Comparison of ENCODE assay signal across 26 cellular contexts in genomic region chr16:66402591-66403230, GRCh38. TPM values are rescaled to one million over a fixed set of nuclear protein-coding genes. Genes with fewer than 3 reads are reported as not detected.
DNase-seq lines count a peak whose midpoint lies in the region; ATAC-seq, FAIRE-seq and TF ChIP-seq lines count a peak whose summit lies in the region.
"Had no signal": no experiment of that assay in that cellular context is flagged by ENCODE, and none has a peak within 500 bp of the region (broad histone marks: within the 10 kb centered on the region; RNA-seq: fewer than 3 reads in every experiment).

No MANE protein-coding gene starts in this region.

- no peaks in the 10 kb centered on the region for H3K9me3 ChIP-seq in endothelial cell of umbilical vein (replicated peaks; ENCODE audit: control insufficient read depth, insufficient read depth, low read length)
- H3K9me3 ChIP-seq: A549, BE2C had no signal

- peaks cover 56 to 59% of the 10 kb centered on the region in 2 experiments for H3K36me3 ChIP-seq in endothelial cell of umbilical vein (ENCODE audit: control insufficient read depth in 2 of 2, extremely low read depth in 1 of 2, insufficient read depth in 2 of 2, low read length in 2 of 2)
- H3K36me3 ChIP-seq: BE2C; BLaER1 treated with 17β-estradiol and CSF1 and Interleukin-3, amounts not matched to agents 10 nM and 100 nM had no signal

- TF ChIP-seq POLR2A in endothelial cell of umbilical vein (IDR thresholded peaks at IDR 0.05; ENCODE audit: low read depth, low read length), result peak; percentile 11
- TF ChIP-seq POLR2A in GM12892 (IDR thresholded peaks at IDR 0.05; ENCODE audit: low read depth, low read length), result no peak

- FAIRE-seq in endothelial cell of umbilical vein (lab: Jason Lieb, UNC) (no peak), GM12892 (lab: Jason Lieb, UNC) (no peak)
- FAIRE-seq: A549, GM12891, H54 had no signal

- no TSS peak for BruUV-seq in endothelial cell of umbilical vein (replicated peaks; lab: Mats Ljungman, UMichigan)

- no peak for TF ChIP-seq CTCF in endothelial cell of umbilical vein (IDR thresholded peaks at IDR 0.05; ENCODE audit: extremely low read depth in 1 of 2, insufficient read depth in 1 of 2, low read depth in 1 of 2, low read length in 2 of 2)
- no peak for TF ChIP-seq CTCF in neural crest cell (conservative IDR thresholded peaks at IDR 0.05)

- H3K4me2 ChIP-seq in endothelial cell of umbilical vein (ENCODE audit: insufficient read depth, low read length), result no peak overlapping the region
- H3K4me2 ChIP-seq: A549 had no signal

- no peak overlapping the region for H3K9ac ChIP-seq in endothelial cell of umbilical vein (replicated peaks; ENCODE audit: extremely low read depth, insufficient read depth, low read length)
- H3K9ac ChIP-seq: BLaER1 treated with 17β-estradiol and CSF1 and Interleukin-3, amounts not matched to agents 10 nM and 100 nM had no signal

- ATAC-seq in left ventricle myocardium superior (no peak), Right ventricle myocardium inferior (no peak)
- ATAC-seq in stimulated activated naive B cell treated with anti-CD40 and anti-IgM and Interleukin-4, amounts not matched to agents 10 μg/mL and 1 μg/mL and 100 μg/mL, for 72 hours (replicated peaks), result no peak
- ATAC-seq: A549 had no signal

- H3K27ac Mint-ChIP-seq in neural crest cell (ENCODE audit: unreplicated experiment), result peak overlapping the region; percentile 67
- H3K27ac Mint-ChIP-seq in stimulated activated naive B cell treated with anti-CD40 and anti-IgM and Interleukin-4, amounts not matched to agents 10 μg/mL and 1 μg/mL and 100 μg/mL, for 72 hours, result peak overlapping the region; percentile 51
- H3K27ac Mint-ChIP-seq: CD4-positive, alpha-beta memory T cell had no signal

- H3K27me3 Mint-ChIP-seq in neural crest cell (ENCODE audit: low read depth), result peaks cover 3% of the 10 kb centered on the region
- H3K27me3 Mint-ChIP-seq in stimulated activated naive B cell treated with anti-CD40 and anti-IgM and Interleukin-4, amounts not matched to agents 10 μg/mL and 1 μg/mL and 100 μg/mL, for 72 hours, result peaks cover 45 to 57% of the 10 kb centered on the region in 2 donors

- no peak overlapping the region for H3K4me3 Mint-ChIP-seq in neural crest cell
- no peak overlapping the region for H3K4me3 Mint-ChIP-seq in stimulated activated naive B cell treated with anti-CD40 and anti-IgM and Interleukin-4, amounts not matched to agents 10 μg/mL and 1 μg/mL and 100 μg/mL, for 72 hours
- H3K4me3 Mint-ChIP-seq: CD4-positive, alpha-beta memory T cell had no signal

- POLR2A ChIA-PET in endothelial cell of umbilical vein (lab: Charles Lee), result no interaction called here

- no peak overlapping the region for H3K27ac ChIP-seq in endothelial cell of umbilical vein (ENCODE audit: insufficient read depth, low read depth, low read length)
- H3K27ac ChIP-seq: A549; BLaER1 treated with 17β-estradiol and CSF1 and Interleukin-3, amounts not matched to agents 10 nM and 100 nM had no signal

- H3K27me3 ChIP-seq in endothelial cell of umbilical vein (ENCODE audit: control insufficient read depth in 2 of 2, insufficient read depth in 2 of 2, low read length in 2 of 2), result no peaks in the 10 kb centered on the region
- H3K27me3 ChIP-seq: BE2C had no signal

- peaks cover 18% of the 10 kb centered on the region for H3K4me1 Mint-ChIP-seq in neural crest cell
- peaks cover 3 to 11% of the 10 kb centered on the region in 2 donors for H3K4me1 Mint-ChIP-seq in stimulated activated naive B cell treated with anti-CD40 and anti-IgM and Interleukin-4, amounts not matched to agents 10 μg/mL and 1 μg/mL and 100 μg/mL, for 72 hours

- no peaks in the 10 kb centered on the region for H3K9me1 ChIP-seq in endothelial cell of umbilical vein (replicated peaks; ENCODE audit: control insufficient read depth, extremely low read depth, insufficient read depth, low read length)

- dilution Hi-C loops in endothelial cell of umbilical vein (cut with MboI; ENCODE audit: extremely low pct_ligation_motif_present, low sequenced_read_pairs), result no loop called here

- no peaks in the 10 kb centered on the region for H3K36me3 Mint-ChIP-seq in neural crest cell (ENCODE audit: low read depth)
- H3K36me3 Mint-ChIP-seq in stimulated activated naive B cell treated with anti-CD40 and anti-IgM and Interleukin-4, amounts not matched to agents 10 μg/mL and 1 μg/mL and 100 μg/mL, for 72 hours, result no peaks in the 10 kb centered on the region

- intact Hi-C loops in left ventricle myocardium superior (cut with micrococcal nuclease), result loop anchor here (10.0 kb wide), 1 partner anchor 182 kb away; no protein-coding TSS in a partner anchor
- intact Hi-C loops in Right ventricle myocardium inferior (cut with DNase I), result loop anchor here (5.0 kb wide), 1 partner anchor 40 kb away; no protein-coding TSS in a partner anchor
- intact Hi-C loops in endothelial cell of umbilical vein (cut with micrococcal nuclease), result no loop called here

- peaks cover 18% of the 10 kb centered on the region for H3K4me1 ChIP-seq in endothelial cell of umbilical vein (ENCODE audit: control insufficient read depth, extremely low read depth, insufficient read depth, low read length)

- H4K20me1 ChIP-seq in endothelial cell of umbilical vein (replicated peaks; ENCODE audit: control insufficient read depth, extremely low read depth, insufficient read depth, low read length), result no peaks in the 10 kb centered on the region
- H4K20me1 ChIP-seq: BLaER1 treated with 17β-estradiol and CSF1 and Interleukin-3, amounts not matched to agents 10 nM and 100 nM had no signal

- no peaks in the 10 kb centered on the region for H3K9me3 Mint-ChIP-seq in neural crest cell
- peaks cover 4 to 6% of the 10 kb centered on the region in 2 donors for H3K9me3 Mint-ChIP-seq in stimulated activated naive B cell treated with anti-CD40 and anti-IgM and Interleukin-4, amounts not matched to agents 10 μg/mL and 1 μg/mL and 100 μg/mL, for 72 hours
- H3K9me3 Mint-ChIP-seq: CD4-positive, alpha-beta memory T cell had no signal

- no peak overlapping the region for H3K4me3 ChIP-seq in endothelial cell of umbilical vein (replicated peaks in 1 of 3; ENCODE audit: insufficient read depth in 1 of 3, low read depth in 1 of 3, low read length in 3 of 3)
- H3K4me3 ChIP-seq: A549; BLaER1 treated with 17β-estradiol and CSF1 and Interleukin-3, amounts not matched to agents 10 nM and 100 nM had no signal

- peaks cover 11% of the 10 kb centered on the region for H3K79me2 ChIP-seq in endothelial cell of umbilical vein (ENCODE audit: control insufficient read depth, insufficient read depth, low read length)

- CTCF ChIA-PET in endothelial cell of umbilical vein (lab: Charles Lee), result no interaction called here

- DNase-seq in left ventricle myocardium superior (peak; percentile 34), Right ventricle myocardium inferior (ENCODE audit: missing footprints) (no peak), endothelial cell of umbilical vein (ENCODE audit: low read depth, low spot score) (no peak), neural crest cell (ENCODE audit: low read depth, low spot score) (no peak), T-helper 9 cell (no peak), T-helper 1 cell (no peak), GM12892 (ENCODE audit: insufficient read length) (no peak)
- DNase-seq in stimulated activated naive B cell treated with anti-CD40 and anti-IgM and Interleukin-4, amounts not matched to agents 10 μg/mL and 1 μg/mL and 100 μg/mL, for 72 hours, result no peak
- DNase-seq: 8988T; ACHN; AML-193; BE2C; Calu3; CD4-positive, alpha-beta memory T cell; COR-L47; DMS53; DMS79 treated with DMSO at 0.1 percent for 48 hours; GF-D8; GOT3; HCEC 1CT had no signal

- no peak overlapping the region for H2AFZ ChIP-seq in endothelial cell of umbilical vein (ENCODE audit: low read depth, low read length)

TF ChIP-seq in endothelial cell of umbilical vein, 7 proteins besides CTCF, POLR2A, EP300 and RAD21:
- TF ChIP-seq MAX (IDR thresholded peaks at IDR 0.05; ENCODE audit: insufficient read depth, insufficient read length) (no peak), POLR2AphosphoS5 (IDR thresholded peaks at IDR 0.05; ENCODE audit: insufficient read depth, low read depth, low read length) (no peak), FOS (IDR thresholded peaks at IDR 0.05; ENCODE audit: borderline replicate concordance, insufficient read depth, low read length) (no peak), MYC (IDR thresholded peaks at IDR 0.05; ENCODE audit: low read depth, low read length) (no peak), JUN (IDR thresholded peaks at IDR 0.05; ENCODE audit: borderline replicate concordance, insufficient read depth, insufficient read length, low read depth) (no peak), EZH2 (IDR thresholded peaks at IDR 0.05; ENCODE audit: borderline replicate concordance, low read depth, low read length, severe bottlenecking) (no peak), GATA2 (IDR thresholded peaks at IDR 0.05; ENCODE audit: insufficient read depth, insufficient read length, low read depth, low read length) (no peak)

RNA-seq across cellular contexts. Expression of gene BEAN1, which starts 24.4 kb away (rescaled TPM):
- total RNA-seq in left ventricle myocardium superior, result 3.3 TPM
- total RNA-seq in Right ventricle myocardium inferior, result 2.4 TPM
- total RNA-seq in endothelial cell of umbilical vein, result not detected in 2 replicates
- polyA plus RNA-seq in endothelial cell of umbilical vein, result not detected in 2 replicates
- 0.03 TPM in 1 of 2 replicates, not detected in the other for polyA plus RNA-seq in endothelial cell of umbilical vein (2011; cell fraction: cytosol; rRNA removed)
- polyA plus RNA-seq in endothelial cell of umbilical vein (2011; cell fraction: nucleus; rRNA removed), result not detected in 2 replicates
- 0.21 TPM in 1 of 2 replicates, not detected in the other for polyA plus RNA-seq in endothelial cell of umbilical vein (2012)
- not detected in 2 replicates for polyA minus RNA-seq in endothelial cell of umbilical vein
- not detected for polyA minus RNA-seq in endothelial cell of umbilical vein (2011; cell fraction: cytosol; rRNA and poly(A)+ RNA removed)
- polyA minus RNA-seq in endothelial cell of umbilical vein (2011; cell fraction: nucleus; rRNA and poly(A)+ RNA removed), result not detected in 2 replicates
- 1.5 TPM in 2 replicates for total RNA-seq in neural crest cell
- polyA plus RNA-seq in GM12892 (2012; ENCODE audit: missing spikeins), result not detected
- total RNA-seq: CD4-positive, alpha-beta memory T cell; Daoy; G401 had no signal

RNA-seq across cellular contexts. Expression of gene CDH5, which starts 36.2 kb away (rescaled TPM):
- 55.0 TPM for total RNA-seq in left ventricle myocardium superior
- 58.4 TPM for total RNA-seq in Right ventricle myocardium inferior
- 765 and 804 TPM in 2 replicates for total RNA-seq in endothelial cell of umbilical vein
- 815 and 836 TPM in 2 replicates for polyA plus RNA-seq in endothelial cell of umbilical vein
- polyA plus RNA-seq in endothelial cell of umbilical vein (2011; cell fraction: cytosol; rRNA removed), result 612 and 674 TPM in 2 replicates
- 968 and 1,022 TPM in 2 replicates for polyA plus RNA-seq in endothelial cell of umbilical vein (2011; cell fraction: nucleus; rRNA removed)
- polyA plus RNA-seq in endothelial cell of umbilical vein (2012), result 660 and 706 TPM in 2 replicates
- polyA minus RNA-seq in endothelial cell of umbilical vein, result 1,106 and 1,227 TPM in 2 replicates
- polyA minus RNA-seq in endothelial cell of umbilical vein (2011; cell fraction: cytosol; rRNA and poly(A)+ RNA removed), result 1.3 TPM
- 678 and 739 TPM in 2 replicates for polyA minus RNA-seq in endothelial cell of umbilical vein (2011; cell fraction: nucleus; rRNA and poly(A)+ RNA removed)
- 0.45 and 0.56 TPM in 2 replicates for total RNA-seq in neural crest cell
- polyA plus RNA-seq in GM12892 (2012; ENCODE audit: missing spikeins), result not detected
- total RNA-seq: Calu3; CD4-positive, alpha-beta memory T cell; G401 had no signal
- polyA plus RNA-seq: CD4-positive, alpha-beta memory T cell had no signal

Comparison
In these comparisons a context has a peak if more than half of its experiments do, and no peak if none do; other contexts are left out.
1. RNA of gene CDH5, which starts 36.2 kb away (total RNA-seq): 765 to 804 TPM in endothelial cell of umbilical vein, 58.4 TPM in Right ventricle myocardium inferior (single experiment) and 55.0 TPM in left ventricle myocardium superior (single experiment); 0.45 to 0.56 TPM in neural crest cell; every median in the first group is over 10 times any median in the second.